ENCODE assay signal across 1 cellular context in the genomic region with DNA sequence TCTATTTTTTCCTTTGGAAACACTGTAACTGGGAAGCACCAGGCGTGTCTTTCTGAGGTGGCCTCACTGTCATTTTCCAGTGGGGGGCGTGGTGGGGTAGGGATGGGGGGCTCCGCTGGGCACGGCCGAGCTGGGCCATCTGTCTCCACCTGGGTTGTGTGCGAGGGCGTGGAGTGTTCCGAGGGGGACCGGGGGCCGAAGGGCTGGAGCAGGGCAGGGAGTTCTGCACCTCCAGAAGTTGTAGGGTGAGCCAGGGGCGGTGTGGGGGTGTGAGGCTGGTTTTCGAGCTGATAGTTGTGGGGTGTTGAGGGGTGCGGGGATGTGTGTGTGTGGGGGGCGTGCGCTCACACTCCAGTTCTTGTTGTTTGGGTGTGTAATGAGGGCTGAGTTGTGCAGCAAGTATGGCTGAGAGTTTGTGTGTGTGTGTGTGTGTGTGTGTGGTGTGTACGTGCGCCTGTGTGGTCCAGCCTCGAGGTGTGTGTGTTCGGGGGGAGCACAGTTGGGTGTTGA.
A peak's percentile ranks its signal among the peaks of the same experiment; 100 is the strongest.
TF ChIP-seq lines count a peak whose summit lies in the region.

No MANE protein-coding gene starts in this region.

TF ChIP-seq in PFSK-1, 5 proteins besides CTCF, POLR2A, EP300 and RAD21 (continued from another document):
- TF ChIP-seq FOXP2 (optimal IDR thresholded peaks at IDR 0.05; ENCODE audit: borderline replicate concordance, extremely low read depth, extremely low read length, insufficient read depth) (no peak), SIN3A (IDR thresholded peaks at IDR 0.05; ENCODE audit: borderline replicate concordance, insufficient read depth, low read length) (peak; percentile 64; the same call in 1 of the 2 replicates)
